ENCODE assay signal across 2 cellular contexts in the genomic region with DNA sequence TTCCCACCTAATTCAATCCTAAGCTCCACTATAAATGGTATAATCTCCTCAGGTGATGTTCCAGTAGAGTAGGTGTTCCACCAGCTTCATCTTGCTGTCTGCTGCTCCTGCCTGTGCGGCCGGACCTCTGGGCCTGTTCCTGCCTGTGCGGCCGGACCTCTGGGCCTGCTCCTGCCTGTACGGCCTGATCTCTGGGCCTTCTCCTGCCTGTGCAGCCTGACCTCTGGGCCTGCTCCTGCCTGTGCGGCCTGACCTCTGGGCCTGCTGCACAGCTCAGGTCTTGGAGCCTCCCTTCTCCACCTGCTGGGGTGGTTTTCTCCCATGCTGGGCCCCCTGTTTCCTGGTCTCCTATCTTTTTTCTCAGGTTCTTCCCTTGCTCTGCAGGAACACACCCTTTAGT.
A peak's percentile ranks its signal among the peaks of the same experiment; 100 is the strongest.
TF ChIP-seq lines count a peak whose summit lies in the region.

No MANE protein-coding gene starts in this region.

TF ChIP-seq in K562, 482 proteins besides CTCF, POLR2A, EP300 and RAD21 (continued from another document):
- no peak for TF ChIP-seq FOXK1 (CRISPR knock-in tag; IDR thresholded peaks at IDR 0.05; ENCODE audit: borderline replicate concordance)
- TF ChIP-seq POLR2G (IDR thresholded peaks at IDR 0.05; ENCODE audit: low read depth, low read length), result peak; percentile 56; the same call in 1 of the 2 replicates
- peak; percentile 66 for TF ChIP-seq RBM22 (IDR thresholded peaks at IDR 0.05; ENCODE audit: low read depth, low read length, poor library complexity, severe bottlenecking)
- TF ChIP-seq NEUROD1 (IDR thresholded peaks at IDR 0.05; ENCODE audit: borderline replicate concordance, low read depth, low read length, partially characterized antibody), result no peak
- no peak for TF ChIP-seq ZNF324 (CRISPR knock-in tag; IDR thresholded peaks at IDR 0.05)
- peak; percentile 20; the same call in 1 of the 2 replicates for TF ChIP-seq ZFX (CRISPR knock-in tag; IDR thresholded peaks at IDR 0.05)
- TF ChIP-seq ZNF408 (CRISPR knock-in tag; IDR thresholded peaks at IDR 0.05; ENCODE audit: low read depth), result no peak
- TF ChIP-seq CSDE1 (IDR thresholded peaks at IDR 0.05), result no peak
- TF ChIP-seq, protein P1, sequence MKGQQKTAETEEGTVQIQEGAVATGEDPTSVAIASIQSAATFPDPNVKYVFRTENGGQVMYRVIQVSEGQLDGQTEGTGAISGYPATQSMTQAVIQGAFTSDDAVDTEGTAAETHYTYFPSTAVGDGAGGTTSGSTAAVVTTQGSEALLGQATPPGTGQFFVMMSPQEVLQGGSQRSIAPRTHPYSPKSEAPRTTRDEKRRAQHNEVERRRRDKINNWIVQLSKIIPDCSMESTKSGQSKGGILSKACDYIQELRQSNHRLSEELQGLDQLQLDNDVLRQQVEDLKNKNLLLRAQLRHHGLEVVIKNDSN (CRISPR knock-in tag; IDR thresholded peaks at IDR 0.05), result no peak
- no peak for TF ChIP-seq SRF (CRISPR knock-in tag; IDR thresholded peaks at IDR 0.05)

TF ChIP-seq in HepG2, 621 proteins besides CTCF, POLR2A, EP300 and RAD21 (continued from another document):
- TF ChIP-seq AGO2 (optimal IDR thresholded peaks at IDR 0.05; ENCODE audit: low read depth, low read length) (peak; percentile 68), CBX5 (CRISPR knock-in tag; IDR thresholded peaks at IDR 0.05; ENCODE audit: borderline replicate concordance) (no peak), JUNB (CRISPR knock-in tag; IDR thresholded peaks at IDR 0.05; ENCODE audit: borderline replicate concordance) (no peak)
- TF ChIP-seq, protein P2, sequence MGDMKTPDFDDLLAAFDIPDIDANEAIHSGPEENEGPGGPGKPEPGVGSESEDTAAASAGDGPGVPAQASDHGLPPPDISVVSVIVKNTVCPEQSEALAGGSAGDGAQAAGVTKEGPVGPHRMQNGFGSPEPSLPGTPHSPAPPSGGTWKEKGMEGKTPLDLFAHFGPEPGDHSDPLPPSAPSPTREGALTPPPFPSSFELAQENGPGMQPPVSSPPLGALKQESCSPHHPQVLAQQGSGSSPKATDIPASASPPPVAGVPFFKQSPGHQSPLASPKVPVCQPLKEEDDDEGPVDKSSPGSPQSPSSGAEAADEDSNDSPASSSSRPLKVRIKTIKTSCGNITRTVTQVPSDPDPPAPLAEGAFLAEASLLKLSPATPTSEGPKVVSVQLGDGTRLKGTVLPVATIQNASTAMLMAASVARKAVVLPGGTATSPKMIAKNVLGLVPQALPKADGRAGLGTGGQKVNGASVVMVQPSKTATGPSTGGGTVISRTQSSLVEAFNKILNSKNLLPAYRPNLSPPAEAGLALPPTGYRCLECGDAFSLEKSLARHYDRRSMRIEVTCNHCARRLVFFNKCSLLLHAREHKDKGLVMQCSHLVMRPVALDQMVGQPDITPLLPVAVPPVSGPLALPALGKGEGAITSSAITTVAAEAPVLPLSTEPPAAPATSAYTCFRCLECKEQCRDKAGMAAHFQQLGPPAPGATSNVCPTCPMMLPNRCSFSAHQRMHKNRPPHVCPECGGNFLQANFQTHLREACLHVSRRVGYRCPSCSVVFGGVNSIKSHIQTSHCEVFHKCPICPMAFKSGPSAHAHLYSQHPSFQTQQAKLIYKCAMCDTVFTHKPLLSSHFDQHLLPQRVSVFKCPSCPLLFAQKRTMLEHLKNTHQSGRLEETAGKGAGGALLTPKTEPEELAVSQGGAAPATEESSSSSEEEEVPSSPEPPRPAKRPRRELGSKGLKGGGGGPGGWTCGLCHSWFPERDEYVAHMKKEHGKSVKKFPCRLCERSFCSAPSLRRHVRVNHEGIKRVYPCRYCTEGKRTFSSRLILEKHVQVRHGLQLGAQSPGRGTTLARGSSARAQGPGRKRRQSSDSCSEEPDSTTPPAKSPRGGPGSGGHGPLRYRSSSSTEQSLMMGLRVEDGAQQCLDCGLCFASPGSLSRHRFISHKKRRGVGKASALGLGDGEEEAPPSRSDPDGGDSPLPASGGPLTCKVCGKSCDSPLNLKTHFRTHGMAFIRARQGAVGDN (CRISPR knock-in tag; IDR thresholded peaks at IDR 0.05), result 0 out of 2 replicates have a peak, but pooled peaks have one; percentile 10
